ENCODE assay signal across 8 cellular contexts in genomic region chr2:127811922-127812321, GRCh38. TPM values are rescaled to one million over a fixed set of nuclear protein-coding genes. Genes with fewer than 3 reads are reported as not detected.
DNase-seq lines count a peak whose midpoint lies in the region; ATAC-seq lines count a peak whose summit lies in the region.

No MANE protein-coding gene starts in this region.

- peak overlapping the region; percentile 94 for H3K4me3 Mint-ChIP-seq in activated T-cell treated with anti-CD3 and anti-CD28 coated beads, Interleukin-2, amount 50 U/mL, for 4 hours
- H3K4me3 Mint-ChIP-seq in activated CD4-positive, alpha-beta memory T cell treated with anti-CD3 and anti-CD28 coated beads for 36 hours, result peak overlapping the region; percentile 92
- H3K4me3 Mint-ChIP-seq in stimulated activated naive B cell treated with anti-CD40 and anti-IgM and Interleukin-4, amounts not matched to agents 10 μg/mL and 1 μg/mL and 100 μg/mL, for 72 hours, result peak overlapping the region; percentile 86 to 97

- peaks cover 33% of the 10 kb centered on the region for H3K4me1 Mint-ChIP-seq in activated T-cell treated with anti-CD3 and anti-CD28 coated beads, Interleukin-2, amount 50 U/mL, for 4 hours (ENCODE audit: low read depth)
- peaks cover 34% of the 10 kb centered on the region for H3K4me1 Mint-ChIP-seq in activated CD4-positive, alpha-beta memory T cell treated with anti-CD3 and anti-CD28 coated beads for 36 hours (ENCODE audit: low read depth)
- H3K4me1 Mint-ChIP-seq in stimulated activated naive B cell treated with anti-CD40 and anti-IgM and Interleukin-4, amounts not matched to agents 10 μg/mL and 1 μg/mL and 100 μg/mL, for 72 hours, result peaks cover 21 to 40% of the 10 kb centered on the region in 2 donors

- intact Hi-C loops in activated CD4-positive, alpha-beta memory T cell treated with anti-CD3 and anti-CD28 coated beads for 36 hours (cut with micrococcal nuclease), result loop anchor here (1.0 to 10.0 kb wide), 7 partner anchors 18 to 425 kb away; partner anchors contain the start of genes IWS1, MAP3K2 and SFT2D3

- CTCF ChIA-PET in activated CD4-positive, alpha-beta memory T cell treated with anti-CD3 and anti-CD28 coated beads for 36 hours (lab: Charles Lee), result interaction anchor here (1.5 to 1.8 kb wide), 2 partner anchors 13 to 111 kb away, joined by 3 to 5 read pairs; partner anchors contain the start of gene SFT2D3

- H3K36me3 ChIP-seq in iPS-20b (ENCODE audit: insufficient read depth, low read depth, low read length), result no peaks in the 10 kb centered on the region

- POLR2A ChIA-PET in activated CD4-positive, alpha-beta memory T cell treated with anti-CD3 and anti-CD28 coated beads for 36 hours (lab: Charles Lee), result interaction anchor here (1.2 to 1.7 kb wide), 2 partner anchors 17 to 45 kb away, joined by 4 to 10 read pairs; no protein-coding TSS in a partner anchor

- no peak for DNase-seq in activated T-cell treated with anti-CD3 and anti-CD28 coated beads, Interleukin-2, amount 50 U/mL, for 4 hours
- no peak for DNase-seq in activated T-cell treated with anti-CD3 and anti-CD28 coated beads, Interleukin-2, amount 50 U/mL, for 1 hour
- no peak for DNase-seq in activated CD4-positive, alpha-beta memory T cell treated with anti-CD3 and anti-CD28 coated beads for 36 hours
- DNase-seq in stimulated activated naive B cell treated with anti-CD40 and anti-IgM and Interleukin-4, amounts not matched to agents 10 μg/mL and 1 μg/mL and 100 μg/mL, for 72 hours, result no peak
- DNase-seq in SIG-M5 treated with dmso at 0.1 percent for 504 hours (lab: John Stamatoyannopoulos, UW; ENCODE audit: unreplicated experiment), result no peak

- peak overlapping the region; percentile 19 for H3K27ac Mint-ChIP-seq in activated CD4-positive, alpha-beta memory T cell treated with anti-CD3 and anti-CD28 coated beads for 36 hours
- peak overlapping the region; percentile 99 for H3K27ac Mint-ChIP-seq in stimulated activated naive B cell treated with anti-CD40 and anti-IgM and Interleukin-4, amounts not matched to agents 10 μg/mL and 1 μg/mL and 100 μg/mL, for 72 hours

- H3K36me3 Mint-ChIP-seq in activated T-cell treated with anti-CD3 and anti-CD28 coated beads, Interleukin-2, amount 50 U/mL, for 4 hours (ENCODE audit: insufficient read depth), result peaks cover 3% of the 10 kb centered on the region
- peaks cover 13% of the 10 kb centered on the region for H3K36me3 Mint-ChIP-seq in activated CD4-positive, alpha-beta memory T cell treated with anti-CD3 and anti-CD28 coated beads for 36 hours
- peaks cover 13 to 22% of the 10 kb centered on the region in 2 donors for H3K36me3 Mint-ChIP-seq in stimulated activated naive B cell treated with anti-CD40 and anti-IgM and Interleukin-4, amounts not matched to agents 10 μg/mL and 1 μg/mL and 100 μg/mL, for 72 hours

- no peak for ATAC-seq in activated T-cell treated with anti-CD3 and anti-CD28 coated beads, Interleukin-2, amount 50 U/mL, for 4 hours
- ATAC-seq in stimulated activated naive B cell treated with anti-CD40 and anti-IgM and Interleukin-4, amounts not matched to agents 10 μg/mL and 1 μg/mL and 100 μg/mL, for 72 hours (replicated peaks), result no peak
- ATAC-seq in GM21717 (IDR thresholded peaks at IDR 0.05; ENCODE audit: unreplicated experiment), result no peak
- ATAC-seq in GM19328 (IDR thresholded peaks at IDR 0.05; ENCODE audit: unreplicated experiment), result no peak

- no peaks in the 10 kb centered on the region for H3K9me3 Mint-ChIP-seq in activated T-cell treated with anti-CD3 and anti-CD28 coated beads, Interleukin-2, amount 50 U/mL, for 4 hours
- H3K9me3 Mint-ChIP-seq in activated CD4-positive, alpha-beta memory T cell treated with anti-CD3 and anti-CD28 coated beads for 36 hours, result no peaks in the 10 kb centered on the region
- H3K9me3 Mint-ChIP-seq in stimulated activated naive B cell treated with anti-CD40 and anti-IgM and Interleukin-4, amounts not matched to agents 10 μg/mL and 1 μg/mL and 100 μg/mL, for 72 hours, result no peaks in the 10 kb centered on the region

- no peaks in the 10 kb centered on the region for H3K9me3 ChIP-seq in iPS-20b (ENCODE audit: insufficient read depth, low read depth, low read length)

- H3K4me1 ChIP-seq in iPS-20b (ENCODE audit: insufficient read depth, low read length), result peaks cover 7% of the 10 kb centered on the region; the same call in 1 of the 2 replicates

- H3K4me3 ChIP-seq in iPS-20b (ENCODE audit: low read length), result peak overlapping the region; percentile 94

- H3K27me3 Mint-ChIP-seq in activated T-cell treated with anti-CD3 and anti-CD28 coated beads, Interleukin-2, amount 50 U/mL, for 4 hours (ENCODE audit: low read depth), result peaks cover 1% of the 10 kb centered on the region
- H3K27me3 Mint-ChIP-seq in activated CD4-positive, alpha-beta memory T cell treated with anti-CD3 and anti-CD28 coated beads for 36 hours, result no peaks in the 10 kb centered on the region
- no peaks in the 10 kb centered on the region for H3K27me3 Mint-ChIP-seq in stimulated activated naive B cell treated with anti-CD40 and anti-IgM and Interleukin-4, amounts not matched to agents 10 μg/mL and 1 μg/mL and 100 μg/mL, for 72 hours

- peak overlapping the region; percentile 73 for H3K27ac ChIP-seq in iPS-20b (ENCODE audit: low read length)

- H3K9ac ChIP-seq in iPS-20b (ENCODE audit: low read depth, low read length), result peak overlapping the region; percentile 92; the same call in 1 of the 2 replicates

- H3K27me3 ChIP-seq in iPS-20b (ENCODE audit: insufficient read depth, low read length), result no peaks in the 10 kb centered on the region

RNA-seq across cellular contexts. Expression of gene WDR33, which starts 1.0 kb away (rescaled TPM):
- 10 to 100 TPM; 71.8 to 79.9 (median 72.8) TPM for total RNA-seq in activated T-cell treated with anti-CD3 and anti-CD28 coated beads, Interleukin-2, amount 50 U/mL, for 4 hours
- total RNA-seq in activated CD4-positive, alpha-beta memory T cell treated with anti-CD3 and anti-CD28 coated beads for 36 hours, result 10 to 100 TPM; 62.9 to 64.7 TPM

RNA-seq across cellular contexts. Expression of gene POLR2D, which starts 46.0 kb away (rescaled TPM):
- 10 to 100 TPM; 91.6 to 96.0 (median 93.6) TPM for total RNA-seq in activated T-cell treated with anti-CD3 and anti-CD28 coated beads, Interleukin-2, amount 50 U/mL, for 4 hours
- 10 to 100 TPM; 56.1 to 57.1 TPM for total RNA-seq in activated CD4-positive, alpha-beta memory T cell treated with anti-CD3 and anti-CD28 coated beads for 36 hours
